Comparison of ENCODE assay signal across 9 cellular contexts in the genomic region with DNA sequence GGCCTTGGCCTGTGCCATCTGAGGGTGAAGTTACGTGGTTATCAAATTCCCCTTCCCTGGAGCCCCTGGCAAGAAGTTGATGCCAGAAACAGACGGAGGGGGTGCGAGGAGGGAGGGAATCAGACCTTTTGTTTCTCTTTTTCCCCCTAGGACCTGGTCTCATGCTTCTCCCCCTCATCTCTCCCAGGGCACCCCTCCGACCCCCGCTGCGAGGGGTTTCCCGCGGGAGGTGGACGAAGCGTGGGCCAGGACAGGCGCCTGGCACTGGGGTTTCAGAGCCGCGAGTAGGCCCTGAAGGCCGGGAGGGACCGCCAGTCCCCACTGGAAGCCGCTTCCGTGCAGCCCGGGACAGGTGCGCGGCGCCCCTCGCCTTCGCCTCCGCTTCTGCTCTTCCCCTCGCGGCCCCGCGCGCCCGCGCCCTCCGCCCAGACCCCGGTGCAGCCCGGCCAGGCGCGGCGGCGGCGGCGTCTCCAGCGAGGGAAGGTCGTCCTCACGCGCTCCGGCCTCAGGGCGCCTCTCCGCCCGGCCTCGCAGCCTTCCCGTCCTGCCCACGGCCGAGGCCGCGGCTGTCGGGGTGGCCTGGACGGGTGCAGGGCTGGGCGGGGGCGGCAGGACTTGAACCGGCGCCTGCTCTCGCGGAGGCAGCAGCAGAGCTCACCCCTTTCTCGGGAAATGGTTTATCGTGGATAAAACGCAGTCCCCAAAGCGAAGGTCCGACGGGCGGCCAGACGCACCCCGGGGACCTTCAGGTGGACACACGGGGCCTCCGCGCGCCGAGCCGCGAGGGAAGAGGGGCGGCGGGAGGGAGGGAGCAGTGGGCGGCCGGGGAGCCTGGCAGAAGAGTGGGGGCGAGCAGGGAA. TPM values are rescaled to one million over a fixed set of nuclear protein-coding genes. Genes with fewer than 3 reads are reported as not detected.
DNase-seq lines count a peak whose midpoint lies in the region; ATAC-seq, FAIRE-seq and TF ChIP-seq lines count a peak whose summit lies in the region.
"Had no signal": no experiment of that assay in that cellular context is flagged by ENCODE, and none has a peak within 500 bp of the region (broad histone marks: within the 10 kb centered on the region; RNA-seq: fewer than 3 reads in every experiment).

No MANE protein-coding gene starts in this region.

- H3K27me3 ChIP-seq in WERI-Rb-1 (ENCODE audit: insufficient read depth, low read depth, severe bottlenecking) (peaks cover 4% of the 10 kb centered on the region), hepatocyte (peaks cover 34% of the 10 kb centered on the region), psoas muscle (ENCODE audit: insufficient read depth in 3 of 3, low read length in 2 of 3) (peaks cover 0 to 27% (median 12%) of the 10 kb centered on the region in 3 donors)

- no peaks in the 10 kb centered on the region for H3K9me2 ChIP-seq in hepatocyte (replicated peaks; ENCODE audit: insufficient read depth)

- TF ChIP-seq CTCF in WERI-Rb-1 (IDR thresholded peaks at IDR 0.05; ENCODE audit: low read depth, low read length) (no peak), hepatocyte (IDR thresholded peaks at IDR 0.05; ENCODE audit: poor library complexity) (no peak), psoas muscle (IDR thresholded peaks at IDR 0.05) (no peak)

- FAIRE-seq in HTR-8/SVneo (lab: Jason Lieb, UNC), result no peak
- FAIRE-seq: endothelial cell of umbilical vein had no signal

- H3K36me3 ChIP-seq in ES-I3 (ENCODE audit: insufficient read depth, low read length) (no peaks in the 10 kb centered on the region), WERI-Rb-1 (no peaks in the 10 kb centered on the region), hepatocyte (replicated peaks; ENCODE audit: insufficient read depth, low read depth) (no peaks in the 10 kb centered on the region), psoas muscle (ENCODE audit: insufficient read depth in 1 of 2, low read depth in 1 of 2) (no peaks in the 10 kb centered on the region)

- peak overlapping the region; percentile 78 for H3K9ac ChIP-seq in ES-I3 (ENCODE audit: low read depth, low read length)

- WGBS in hepatocyte (ENCODE audit: low lambda C conversion rate, missing lambda C conversion rate), result 3% methylated on average over 39 of the region's 83 CpGs
- 0 to 2% (median 1%) methylated on average over 48 to 82 of the region's 83 CpGs for WGBS in psoas muscle, 3 donors

- H3K9me3 ChIP-seq in ES-I3 (ENCODE audit: control insufficient read depth, insufficient read depth, low read length) (no peaks in the 10 kb centered on the region), WERI-Rb-1 (ENCODE audit: severe bottlenecking) (no peaks in the 10 kb centered on the region), hepatocyte (ENCODE audit: low read depth) (no peaks in the 10 kb centered on the region), psoas muscle (peaks cover 10% of the 10 kb centered on the region)

- peak overlapping the region; percentile 82 for H3K4me2 ChIP-seq in hepatocyte

- H3K79me2 ChIP-seq in hepatocyte, result no peaks in the 10 kb centered on the region

- DNase-seq in WERI-Rb-1 (peak; percentile 22), hepatocyte (ENCODE audit: low spot score) (peak; percentile 6), psoas muscle (peak in 1 of 2 donors; percentile 16), NCI-H69 (lab: John Stamatoyannopoulos, UW) (no peak), SHP77 (lab: John Stamatoyannopoulos, UW) (no peak), islet precursor cell (no peak), HTR-8/SVneo (ENCODE audit: insufficient read length, low spot score) (no peak)

- intact Hi-C loops in psoas muscle (cut with DNase I), result no loop called here

- ATAC-seq in psoas muscle, result peak in 2 of 4 donors; percentile 37 to 46

- H3K27ac ChIP-seq in WERI-Rb-1 (no peak overlapping the region), hepatocyte (no peak overlapping the region), psoas muscle (no peak overlapping the region)

- H3K4me3 ChIP-seq in WERI-Rb-1 (ENCODE audit: low read depth, low read length) (peak overlapping the region; percentile 47), hepatocyte (peak overlapping the region; percentile 49), psoas muscle (peak overlapping the region; percentile 58)

- H3K4me1 ChIP-seq in ES-I3 (ENCODE audit: insufficient read depth, low read length) (no peaks in the 10 kb centered on the region), hepatocyte (ENCODE audit: insufficient read depth) (no peaks in the 10 kb centered on the region), psoas muscle (no peaks in the 10 kb centered on the region)

- no peaks in the 10 kb centered on the region for H4K20me1 ChIP-seq in hepatocyte (ENCODE audit: insufficient read depth, poor library complexity, severe bottlenecking)

- H2AFZ ChIP-seq in hepatocyte, result peak overlapping the region; percentile 63

RNA-seq across cellular contexts. Expression of a gene that starts 31.5 kb away (rescaled TPM):
- total RNA-seq in hepatocyte (2.7 and 3.7 TPM in 2 replicates), psoas muscle (10 to 100 TPM in 3 of 4 donors, 1 to 10 TPM in 1; 4.4 to 93.0 (median 17.7) TPM)
- polyA plus RNA-seq in hepatocyte (4.4 TPM in 2 replicates), psoas muscle (1 to 10 TPM; 5.7 to 7.2 (median 6.8) TPM)
- total RNA-seq: endothelial cell of umbilical vein had no signal

Comparison
In these comparisons a context has a peak if more than half of its experiments do, and no peak if none do; other contexts are left out.
1. DNase-seq: peak in WERI-Rb-1 (single experiment) and hepatocyte (single experiment); none in NCI-H69 (single experiment), SHP77 (0 of 2), islet precursor cell (single experiment) and HTR-8/SVneo (single experiment).
2. Peak in every context shown above with its lines, with median percentiles within 50 percentile points of each other: H3K4me3 ChIP-seq.